1 cellular context compared by ENCODE assay signal in genomic region chr12:31265722-31266121, GRCh38.
TF ChIP-seq lines count a peak whose summit lies in the region.

No MANE protein-coding gene starts in this region.

TF ChIP-seq in GM23338, 12 proteins besides CTCF, POLR2A, EP300 and RAD21 (continued from another document):
- TF ChIP-seq, protein P1, sequence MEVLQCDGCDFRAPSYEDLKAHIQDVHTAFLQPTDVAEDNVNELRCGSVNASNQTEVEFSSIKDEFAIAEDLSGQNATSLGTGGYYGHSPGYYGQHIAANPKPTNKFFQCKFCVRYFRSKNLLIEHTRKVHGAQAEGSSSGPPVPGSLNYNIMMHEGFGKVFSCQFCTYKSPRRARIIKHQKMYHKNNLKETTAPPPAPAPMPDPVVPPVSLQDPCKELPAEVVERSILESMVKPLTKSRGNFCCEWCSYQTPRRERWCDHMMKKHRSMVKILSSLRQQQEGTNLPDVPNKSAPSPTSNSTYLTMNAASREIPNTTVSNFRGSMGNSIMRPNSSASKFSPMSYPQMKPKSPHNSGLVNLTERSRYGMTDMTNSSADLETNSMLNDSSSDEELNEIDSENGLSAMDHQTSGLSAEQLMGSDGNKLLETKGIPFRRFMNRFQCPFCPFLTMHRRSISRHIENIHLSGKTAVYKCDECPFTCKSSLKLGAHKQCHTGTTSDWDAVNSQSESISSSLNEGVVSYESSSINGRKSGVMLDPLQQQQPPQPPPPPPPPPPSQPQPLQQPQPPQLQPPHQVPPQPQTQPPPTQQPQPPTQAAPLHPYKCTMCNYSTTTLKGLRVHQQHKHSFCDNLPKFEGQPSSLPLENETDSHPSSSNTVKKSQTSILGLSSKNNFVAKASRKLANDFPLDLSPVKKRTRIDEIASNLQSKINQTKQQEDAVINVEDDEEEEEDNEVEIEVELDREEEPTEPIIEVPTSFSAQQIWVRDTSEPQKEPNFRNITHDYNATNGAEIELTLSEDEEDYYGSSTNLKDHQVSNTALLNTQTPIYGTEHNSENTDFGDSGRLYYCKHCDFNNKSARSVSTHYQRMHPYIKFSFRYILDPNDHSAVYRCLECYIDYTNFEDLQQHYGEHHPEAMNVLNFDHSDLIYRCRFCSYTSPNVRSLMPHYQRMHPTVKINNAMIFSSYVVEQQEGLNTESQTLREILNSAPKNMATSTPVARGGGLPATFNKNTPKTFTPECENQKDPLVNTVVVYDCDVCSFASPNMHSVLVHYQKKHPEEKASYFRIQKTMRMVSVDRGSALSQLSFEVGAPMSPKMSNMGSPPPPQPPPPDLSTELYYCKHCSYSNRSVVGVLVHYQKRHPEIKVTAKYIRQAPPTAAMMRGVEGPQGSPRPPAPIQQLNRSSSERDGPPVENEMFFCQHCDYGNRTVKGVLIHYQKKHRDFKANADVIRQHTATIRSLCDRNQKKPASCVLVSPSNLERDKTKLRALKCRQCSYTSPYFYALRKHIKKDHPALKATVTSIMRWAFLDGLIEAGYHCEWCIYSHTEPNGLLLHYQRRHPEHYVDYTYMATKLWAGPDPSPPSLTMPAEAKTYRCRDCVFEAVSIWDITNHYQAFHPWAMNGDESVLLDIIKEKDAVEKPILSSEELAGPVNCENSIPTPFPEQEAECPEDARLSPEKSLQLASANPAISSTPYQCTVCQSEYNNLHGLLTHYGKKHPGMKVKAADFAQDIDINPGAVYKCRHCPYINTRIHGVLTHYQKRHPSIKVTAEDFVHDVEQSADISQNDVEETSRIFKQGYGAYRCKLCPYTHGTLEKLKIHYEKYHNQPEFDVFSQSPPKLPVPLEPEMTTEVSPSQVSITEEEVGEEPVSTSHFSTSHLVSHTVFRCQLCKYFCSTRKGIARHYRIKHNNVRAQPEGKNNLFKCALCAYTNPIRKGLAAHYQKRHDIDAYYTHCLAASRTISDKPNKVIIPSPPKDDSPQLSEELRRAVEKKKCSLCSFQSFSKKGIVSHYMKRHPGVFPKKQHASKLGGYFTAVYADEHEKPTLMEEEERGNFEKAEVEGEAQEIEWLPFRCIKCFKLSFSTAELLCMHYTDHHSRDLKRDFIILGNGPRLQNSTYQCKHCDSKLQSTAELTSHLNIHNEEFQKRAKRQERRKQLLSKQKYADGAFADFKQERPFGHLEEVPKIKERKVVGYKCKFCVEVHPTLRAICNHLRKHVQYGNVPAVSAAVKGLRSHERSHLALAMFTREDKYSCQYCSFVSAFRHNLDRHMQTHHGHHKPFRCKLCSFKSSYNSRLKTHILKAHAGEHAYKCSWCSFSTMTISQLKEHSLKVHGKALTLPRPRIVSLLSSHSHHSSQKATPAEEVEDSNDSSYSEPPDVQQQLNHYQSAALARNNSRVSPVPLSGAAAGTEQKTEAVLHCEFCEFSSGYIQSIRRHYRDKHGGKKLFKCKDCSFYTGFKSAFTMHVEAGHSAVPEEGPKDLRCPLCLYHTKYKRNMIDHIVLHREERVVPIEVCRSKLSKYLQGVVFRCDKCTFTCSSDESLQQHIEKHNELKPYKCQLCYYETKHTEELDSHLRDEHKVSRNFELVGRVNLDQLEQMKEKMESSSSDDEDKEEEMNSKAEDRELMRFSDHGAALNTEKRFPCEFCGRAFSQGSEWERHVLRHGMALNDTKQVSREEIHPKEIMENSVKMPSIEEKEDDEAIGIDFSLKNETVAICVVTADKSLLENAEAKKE (CRISPR knock-in tag; IDR thresholded peaks at IDR 0.05), result no peak
- TF ChIP-seq POLR2AphosphoS5 (IDR thresholded peaks at IDR 0.05; ENCODE audit: low read depth), result no peak
- TF ChIP-seq, protein P2, sequence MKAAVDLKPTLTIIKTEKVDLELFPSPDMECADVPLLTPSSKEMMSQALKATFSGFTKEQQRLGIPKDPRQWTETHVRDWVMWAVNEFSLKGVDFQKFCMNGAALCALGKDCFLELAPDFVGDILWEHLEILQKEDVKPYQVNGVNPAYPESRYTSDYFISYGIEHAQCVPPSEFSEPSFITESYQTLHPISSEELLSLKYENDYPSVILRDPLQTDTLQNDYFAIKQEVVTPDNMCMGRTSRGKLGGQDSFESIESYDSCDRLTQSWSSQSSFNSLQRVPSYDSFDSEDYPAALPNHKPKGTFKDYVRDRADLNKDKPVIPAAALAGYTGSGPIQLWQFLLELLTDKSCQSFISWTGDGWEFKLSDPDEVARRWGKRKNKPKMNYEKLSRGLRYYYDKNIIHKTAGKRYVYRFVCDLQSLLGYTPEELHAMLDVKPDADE (IDR thresholded peaks at IDR 0.05), result no peak
- TF ChIP-seq EZH2phosphoT487 (IDR thresholded peaks at IDR 0.05; ENCODE audit: unreplicated experiment), result no peak
- no peak for TF ChIP-seq NANOG (IDR thresholded peaks at IDR 0.05; ENCODE audit: borderline replicate concordance)
- no peak for TF ChIP-seq ZNF331 (CRISPR knock-in tag; IDR thresholded peaks at IDR 0.05; ENCODE audit: low read depth)
- no peak for TF ChIP-seq JUNB (IDR thresholded peaks at IDR 0.05; ENCODE audit: unreplicated experiment)
